ENCODE assay signal across 26 cellular contexts in the genomic region with DNA sequence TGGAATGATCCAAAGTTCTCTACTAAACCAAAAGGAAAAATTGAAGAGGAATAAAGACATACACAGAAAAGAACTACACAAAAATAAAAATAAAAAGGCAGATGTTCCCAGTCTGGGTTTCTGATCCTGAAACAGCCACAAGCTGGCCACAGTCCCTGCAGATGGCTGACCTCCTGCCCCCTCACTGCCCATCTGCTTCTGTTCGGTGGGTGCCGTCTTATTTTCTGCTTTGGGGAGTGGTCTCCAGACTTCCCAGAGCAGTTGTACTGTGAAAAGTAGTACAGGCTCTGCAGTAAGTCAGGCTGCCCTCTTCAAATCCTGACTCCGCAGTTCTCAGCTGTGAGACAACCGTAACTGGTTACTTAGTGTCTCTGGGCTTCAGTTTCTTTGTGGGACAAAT.
"Had no signal": no experiment of that assay in that cellular context is flagged by ENCODE, and none has a peak within 500 bp of the region (broad histone marks: within the 10 kb centered on the region; RNA-seq: fewer than 3 reads in every experiment).

No MANE protein-coding gene starts in this region.

- H3K27ac Mint-ChIP-seq: activated naive CD4-positive, alpha-beta T cell treated with anti-CD3 and anti-CD28 coated beads, Interleukin-2, amount 10 ng/mL, durations not matched to agents 7 days and 5 days; activated naive CD8-positive, alpha-beta T cell treated with anti-CD3 and anti-CD28 coated beads, Interleukin-2, amount 10 ng/mL, durations not matched to agents 7 days and 5 days; activated T-cell treated with anti-CD3 and anti-CD28 coated beads, Interleukin-2, amount 50 U/mL, for 24 hours; immature natural killer cell had no signal

- DNase-seq: activated CD4-positive, alpha-beta T cell treated with anti-CD3 and anti-CD28 coated beads for 4 hours; activated CD4-positive, alpha-beta T cell treated with anti-CD3 and anti-CD28 coated beads, Interleukin-2, amount 50 U/mL, for 4 hours; activated CD8-positive, alpha-beta memory T cell treated with anti-CD3 and anti-CD28 coated beads, Interleukin-2, amount 50 U/mL, for 4 hours; activated gamma-delta T cell; activated naive CD4-positive, alpha-beta T cell treated with anti-CD3 and anti-CD28 coated beads, Interleukin-2, amount 10 ng/mL, durations not matched to agents 7 days and 5 days; activated naive CD8-positive, alpha-beta T cell treated with anti-CD3 and anti-CD28 coated beads, Interleukin-2, amount 10 ng/mL, durations not matched to agents 7 days and 5 days; activated T-cell treated with anti-CD3 and anti-CD28 coated beads, Interleukin-2, amount 50 U/mL, for 24 hours; dermis blood vessel endothelial cell; effector CD8-positive, alpha-beta T cell; heart left ventricle; hypothalamus; immature natural killer cell; kidney; lower lobe of right lung; mesendoderm; occipital lobe; right cardiac atrium; spleen; stimulated activated naive CD4-positive, alpha-beta T cell treated with Interleukin-2 at 50 U/mL for 16 hours; transverse colon had no signal

- H3K36me3 Mint-ChIP-seq: activated naive CD4-positive, alpha-beta T cell treated with anti-CD3 and anti-CD28 coated beads, Interleukin-2, amount 10 ng/mL, durations not matched to agents 7 days and 5 days; activated naive CD8-positive, alpha-beta T cell treated with anti-CD3 and anti-CD28 coated beads, Interleukin-2, amount 10 ng/mL, durations not matched to agents 7 days and 5 days; immature natural killer cell had no signal

- H3K36me3 ChIP-seq: ascending aorta, breast epithelium, heart left ventricle, lower lobe of right lung, spleen, transverse colon had no signal

- H3K27ac ChIP-seq: ascending aorta, gastroesophageal sphincter, lower lobe of right lung, SK-N-MC, spleen, transverse colon, VCaP had no signal

- H3K4me1 Mint-ChIP-seq: activated naive CD4-positive, alpha-beta T cell treated with anti-CD3 and anti-CD28 coated beads, Interleukin-2, amount 10 ng/mL, durations not matched to agents 7 days and 5 days; activated naive CD8-positive, alpha-beta T cell treated with anti-CD3 and anti-CD28 coated beads, Interleukin-2, amount 10 ng/mL, durations not matched to agents 7 days and 5 days; immature natural killer cell had no signal

- H3K4me1 ChIP-seq: ascending aorta, breast epithelium, lower lobe of right lung, spleen, transverse colon had no signal

- H3K9me3 Mint-ChIP-seq: activated naive CD4-positive, alpha-beta T cell treated with anti-CD3 and anti-CD28 coated beads, Interleukin-2, amount 10 ng/mL, durations not matched to agents 7 days and 5 days; activated naive CD8-positive, alpha-beta T cell treated with anti-CD3 and anti-CD28 coated beads, Interleukin-2, amount 10 ng/mL, durations not matched to agents 7 days and 5 days; activated T-cell treated with anti-CD3 and anti-CD28 coated beads, Interleukin-2, amount 50 U/mL, for 24 hours; immature natural killer cell had no signal

- H3K27me3 ChIP-seq: ascending aorta, breast epithelium, gastroesophageal sphincter, heart left ventricle, spleen, transverse colon had no signal

- H3K4me3 ChIP-seq: ascending aorta, breast epithelium, gastroesophageal sphincter, heart left ventricle, lower lobe of right lung, SK-N-MC, spleen, transverse colon had no signal

- H3K4me3 Mint-ChIP-seq: activated naive CD4-positive, alpha-beta T cell treated with anti-CD3 and anti-CD28 coated beads, Interleukin-2, amount 10 ng/mL, durations not matched to agents 7 days and 5 days; activated naive CD8-positive, alpha-beta T cell treated with anti-CD3 and anti-CD28 coated beads, Interleukin-2, amount 10 ng/mL, durations not matched to agents 7 days and 5 days; activated T-cell treated with anti-CD3 and anti-CD28 coated beads, Interleukin-2, amount 50 U/mL, for 24 hours; immature natural killer cell had no signal

- ATAC-seq: gastroesophageal sphincter, heart left ventricle, left lobe of liver, lower lobe of right lung, right cardiac atrium had no signal

- H3K9me3 ChIP-seq: ascending aorta, breast epithelium, gastroesophageal sphincter, heart left ventricle, lower lobe of right lung, spleen, transverse colon had no signal
